22 cellular contexts compared by ENCODE assay signal in genomic region chr11:11445441-11446185, GRCh38.
"Had no signal": no experiment of that assay in that cellular context is flagged by ENCODE, and none has a peak within 500 bp of the region (broad histone marks: within the 10 kb centered on the region; RNA-seq: fewer than 3 reads in every experiment).

No MANE protein-coding gene starts in this region.

- H3K4me3 ChIP-seq: ascending aorta, colonic mucosa, right atrium auricular region, spleen, uterus had no signal

- H3K9me3 Mint-ChIP-seq: activated naive CD4-positive, alpha-beta T cell treated with anti-CD3 and anti-CD28 coated beads, Interleukin-2, amount 50 U/mL, for 24 hours; central memory CD8-positive, alpha-beta T cell; nephron progenitor cell; T-cell had no signal

- H3K4me1 ChIP-seq: colonic mucosa, spleen, uterus had no signal

- H3K36me3 ChIP-seq: ascending aorta, brain microvascular endothelial cell, colonic mucosa, right atrium auricular region, spleen, uterus had no signal

- H3K27ac Mint-ChIP-seq: activated naive CD4-positive, alpha-beta T cell treated with anti-CD3 and anti-CD28 coated beads, Interleukin-2, amount 50 U/mL, for 24 hours; nephron progenitor cell; T-cell; WTC11 had no signal

- H3K9me3 ChIP-seq: ascending aorta, colonic mucosa, right atrium auricular region, spleen, uterus had no signal

- H3K36me3 Mint-ChIP-seq: activated naive CD4-positive, alpha-beta T cell treated with anti-CD3 and anti-CD28 coated beads, Interleukin-2, amount 50 U/mL, for 24 hours; T-cell; WTC11 had no signal

- H3K27me3 ChIP-seq: ascending aorta, brain microvascular endothelial cell, colonic mucosa, foreskin keratinocyte, right atrium auricular region, spleen, uterus had no signal

- ATAC-seq: foreskin keratinocyte, T-cell, WTC11 had no signal

- H3K27me3 Mint-ChIP-seq: activated naive CD4-positive, alpha-beta T cell treated with anti-CD3 and anti-CD28 coated beads, Interleukin-2, amount 50 U/mL, for 24 hours; T-cell had no signal

- H3K27ac ChIP-seq: brain microvascular endothelial cell, colonic mucosa, foreskin keratinocyte, spleen, uterus had no signal

- FAIRE-seq: endometrium, TTC549 had no signal

- DNase-seq: activated gamma-delta T cell treated with Interleukin-2 at 50 U/mL for 16 hours; activated T-cell treated with anti-CD3 and anti-CD28 coated beads, Interleukin-2, amount 50 U/mL, for 1 hour; brain microvascular endothelial cell; colonic mucosa; erythroblast; foreskin keratinocyte; glutamatergic neuron; hippocampal formation; left ventricle myocardium superior; nephron progenitor cell; spleen; stimulated activated CD4-positive, alpha-beta T cell treated with anti-CD3 and anti-CD28 coated beads, Interleukin-4, amount 100 ng/mL, for 1 hour; stimulated activated naive CD4-positive, alpha-beta T cell; T-cell; uterus had no signal

- H3K4me3 Mint-ChIP-seq: activated naive CD4-positive, alpha-beta T cell treated with anti-CD3 and anti-CD28 coated beads, Interleukin-2, amount 50 U/mL, for 24 hours; central memory CD8-positive, alpha-beta T cell; nephron progenitor cell; T-cell; WTC11 had no signal

- H3K4me1 Mint-ChIP-seq: activated naive CD4-positive, alpha-beta T cell treated with anti-CD3 and anti-CD28 coated beads, Interleukin-2, amount 50 U/mL, for 24 hours; central memory CD8-positive, alpha-beta T cell; T-cell had no signal
